In genomic region chr6:154395878-154396277, GRCh38 we compare ENCODE assay signal across 30 cellular contexts. TPM values are rescaled to one million over a fixed set of nuclear protein-coding genes. Genes with fewer than 3 reads are reported as not detected.
"Had no signal": no experiment of that assay in that cellular context is flagged by ENCODE, and none has a peak within 500 bp of the region (broad histone marks: within the 10 kb centered on the region; RNA-seq: fewer than 3 reads in every experiment).

No MANE protein-coding gene starts in this region.

- ATAC-seq: naive thymus-derived CD4-positive, alpha-beta T cell; natural killer cell; psoas muscle; right cardiac atrium; sciatic nerve; stimulated activated memory B cell treated with anti-CD40 and anti-IgM and Interleukin-4, amounts not matched to agents 10 μg/mL and 1 μg/mL and 100 μg/mL, for 72 hours; stimulated activated naive CD8-positive, alpha-beta T cell treated with anti-CD3 and anti-CD28 coated beads, Interleukin-15, amount 100 ng/mL, for 72 hours; stimulated activated naive CD8-positive, alpha-beta T cell treated with anti-CD3 and anti-CD28 coated beads, Interleukin-15, Interleukin-2, amounts not matched to agents 100 U/mL and 50 U/mL, for 24 hours; upper lobe of right lung had no signal

- H2AFZ ChIP-seq: neural progenitor cell, parathyroid adenoma had no signal

- H3K9ac ChIP-seq: neural progenitor cell, parathyroid adenoma had no signal

- H3K4me2 ChIP-seq: neural progenitor cell, smooth muscle cell had no signal

- H3K27ac Mint-ChIP-seq: natural killer cell; neural progenitor cell; progenitor cell of endocrine pancreas; stimulated activated memory B cell treated with anti-CD40 and anti-IgM and Interleukin-4, amounts not matched to agents 10 μg/mL and 1 μg/mL and 100 μg/mL, for 72 hours; stimulated activated naive CD8-positive, alpha-beta T cell treated with anti-CD3 and anti-CD28 coated beads, Interleukin-15, amount 100 ng/mL, for 72 hours; type B pancreatic cell had no signal

- H3K4me3 Mint-ChIP-seq: naive thymus-derived CD4-positive, alpha-beta T cell; natural killer cell; neural progenitor cell; stimulated activated memory B cell treated with anti-CD40 and anti-IgM and Interleukin-4, amounts not matched to agents 10 μg/mL and 1 μg/mL and 100 μg/mL, for 72 hours; stimulated activated naive CD8-positive, alpha-beta T cell treated with anti-CD3 and anti-CD28 coated beads, Interleukin-15, amount 100 ng/mL, for 72 hours; type B pancreatic cell had no signal

- H3K27me3 Mint-ChIP-seq: progenitor cell of endocrine pancreas; stimulated activated naive CD8-positive, alpha-beta T cell treated with anti-CD3 and anti-CD28 coated beads, Interleukin-15, amount 100 ng/mL, for 72 hours; type B pancreatic cell had no signal

- H3K36me3 Mint-ChIP-seq: naive thymus-derived CD4-positive, alpha-beta T cell; natural killer cell; stimulated activated memory B cell treated with anti-CD40 and anti-IgM and Interleukin-4, amounts not matched to agents 10 μg/mL and 1 μg/mL and 100 μg/mL, for 72 hours had no signal

- H3K4me3 ChIP-seq: neural progenitor cell, ovary, psoas muscle, skin epidermis, smooth muscle cell, spleen, suprapubic skin, thoracic aorta, thyroid gland, transverse colon, upper lobe of right lung, uterus had no signal

- H3K27ac ChIP-seq: neural progenitor cell, ovary, parathyroid adenoma, psoas muscle, skin epidermis, spleen, suprapubic skin, thoracic aorta, thyroid gland, transverse colon, upper lobe of right lung, uterus had no signal

- H3K36me3 ChIP-seq: neural progenitor cell, ovary, suprapubic skin, thyroid gland, transverse colon, upper lobe of right lung, uterus had no signal

- DNase-seq: natural killer cell; occipital lobe; ovary; posterior cingulate gyrus; psoas muscle; right cardiac atrium; spleen; stimulated activated CD4-positive, alpha-beta T cell treated with anti-CD3 and anti-CD28 coated beads, Interleukin-12 subunit alpha, Interleukin-12 subunit beta, amount 100 ng/mL, for 4 hours; stimulated activated CD4-positive, alpha-beta T cell treated with anti-CD3 and anti-CD28 coated beads, Interleukin-1b, Interleukin-23, amount 100 ng/mL, for 48 hours; stimulated activated CD4-positive, alpha-beta T cell treated with anti-CD3 and anti-CD28 coated beads, Interleukin-4, amount 100 ng/mL, for 1 hour; stimulated activated CD4-positive, alpha-beta T cell treated with anti-CD3 and anti-CD28 coated beads, Interleukin-4, amount 100 ng/mL, for 4 hours; stimulated activated CD8-positive, alpha-beta memory T cell treated with anti-CD3 and anti-CD28 coated beads, Interleukin-4, amount 100 ng/mL, for 48 hours; stimulated activated naive CD8-positive, alpha-beta T cell treated with anti-CD3 and anti-CD28 coated beads, Interleukin-15, amount 100 ng/mL, for 72 hours; stimulated activated naive CD8-positive, alpha-beta T cell treated with anti-CD3 and anti-CD28 coated beads, Interleukin-15, Interleukin-2, amounts not matched to agents 100 U/mL and 50 U/mL, for 24 hours; substantia nigra; thyroid gland; transverse colon; upper lobe of right lung; uterus had no signal

- H3K79me2 ChIP-seq: parathyroid adenoma had no signal

- H3K4me1 Mint-ChIP-seq: natural killer cell; stimulated activated memory B cell treated with anti-CD40 and anti-IgM and Interleukin-4, amounts not matched to agents 10 μg/mL and 1 μg/mL and 100 μg/mL, for 72 hours; stimulated activated naive CD8-positive, alpha-beta T cell treated with anti-CD3 and anti-CD28 coated beads, Interleukin-15, amount 100 ng/mL, for 72 hours had no signal

- H3K9me3 Mint-ChIP-seq: natural killer cell; neural progenitor cell; stimulated activated memory B cell treated with anti-CD40 and anti-IgM and Interleukin-4, amounts not matched to agents 10 μg/mL and 1 μg/mL and 100 μg/mL, for 72 hours; stimulated activated naive CD8-positive, alpha-beta T cell treated with anti-CD3 and anti-CD28 coated beads, Interleukin-15, amount 100 ng/mL, for 72 hours; type B pancreatic cell had no signal

- H3K9me3 ChIP-seq: ovary, psoas muscle, spleen, suprapubic skin, thoracic aorta, thyroid gland, transverse colon, upper lobe of right lung, uterus had no signal

- H3K27me3 ChIP-seq: neural progenitor cell, ovary, suprapubic skin, thyroid gland, transverse colon, upper lobe of right lung, uterus had no signal

- H3K4me1 ChIP-seq: neural progenitor cell, parathyroid adenoma, psoas muscle, spleen, suprapubic skin, thyroid gland, transverse colon, upper lobe of right lung, uterus had no signal

RNA-seq across cellular contexts. Expression of gene IPCEF1, which starts 39.3 kb away (rescaled TPM):
- polyA plus RNA-seq: smooth muscle cell had no signal
